1 cellular context compared by ENCODE assay signal in the genomic region with DNA sequence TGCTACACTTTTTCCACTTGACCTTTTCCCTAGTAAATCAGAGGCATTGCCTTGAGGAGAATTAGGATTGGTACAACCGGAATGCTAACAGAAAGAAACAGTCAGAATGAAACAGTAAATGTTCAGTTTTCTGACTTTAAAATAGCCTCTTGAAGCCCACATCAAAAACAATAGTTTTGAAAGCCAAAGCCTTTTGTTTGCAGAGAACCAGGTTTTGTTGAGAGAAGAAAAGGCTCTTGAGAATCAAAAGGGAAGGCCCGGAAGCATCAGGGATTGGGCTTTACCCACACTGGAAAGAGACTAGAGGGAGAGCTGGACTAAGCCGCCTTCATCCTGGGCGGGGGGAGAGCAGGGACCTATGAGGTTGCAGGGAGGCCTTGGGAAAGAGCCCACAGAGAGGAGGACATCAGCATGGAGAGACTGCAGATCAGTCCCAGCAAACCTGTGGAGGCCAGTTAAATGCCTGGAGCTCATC.
TF ChIP-seq lines count a peak whose summit lies in the region.

No MANE protein-coding gene starts in this region.

TF ChIP-seq in GM12878, 131 proteins besides CTCF, POLR2A, EP300 and RAD21 (continued from another document):
- TF ChIP-seq ZNF24 (IDR thresholded peaks at IDR 0.05) = no peak
- peak; percentile 60; the same call in 1 of the 2 replicates for TF ChIP-seq ASH2L (IDR thresholded peaks at IDR 0.05; ENCODE audit: borderline replicate concordance, low read depth)
- TF ChIP-seq NFXL1 (IDR thresholded peaks at IDR 0.05; ENCODE audit: borderline replicate concordance) = no peak
- TF ChIP-seq BHLHE40 (IDR thresholded peaks at IDR 0.05; ENCODE audit: borderline replicate concordance in 1 of 2, low read depth in 2 of 2, low read length in 1 of 2) = 0 out of 4 replicates have a peak, but pooled peaks of 1 of the 2 experiments have one; percentile 25
- 0 out of 2 replicates have a peak, but pooled peaks have one; percentile 71 for TF ChIP-seq DPF2 (IDR thresholded peaks at IDR 0.05)
- no peak for TF ChIP-seq GATAD2B (conservative IDR thresholded peaks at IDR 0.05; ENCODE audit: low read depth)
- TF ChIP-seq IRF4 (IDR thresholded peaks at IDR 0.05; ENCODE audit: low read depth, low read length) = peak; percentile 47; the same call in 1 of the 2 replicates
- no peak for TF ChIP-seq LARP7 (IDR thresholded peaks at IDR 0.05)
- peak; percentile 67; the same call in 1 of the 2 replicates for TF ChIP-seq FOXM1 (IDR thresholded peaks at IDR 0.05; ENCODE audit: low read depth, low read length)
- peak; percentile 83 to 90 for TF ChIP-seq IKZF2 (IDR thresholded peaks at IDR 0.05)
- peak; percentile 77 for TF ChIP-seq EED (IDR thresholded peaks at IDR 0.05; ENCODE audit: low read depth)
- no peak for TF ChIP-seq POLR2AphosphoS5 (IDR thresholded peaks at IDR 0.05; ENCODE audit: low read length)
- TF ChIP-seq TCF7 (IDR thresholded peaks at IDR 0.05; ENCODE audit: borderline replicate concordance) = peak; percentile 98
- peak; percentile 67; the same call in 1 of the 2 replicates for TF ChIP-seq CREM (IDR thresholded peaks at IDR 0.05; ENCODE audit: low read depth)
- no peak for TF ChIP-seq KLF5 (IDR thresholded peaks at IDR 0.05; ENCODE audit: partially characterized antibody)
- TF ChIP-seq, protein P1, sequence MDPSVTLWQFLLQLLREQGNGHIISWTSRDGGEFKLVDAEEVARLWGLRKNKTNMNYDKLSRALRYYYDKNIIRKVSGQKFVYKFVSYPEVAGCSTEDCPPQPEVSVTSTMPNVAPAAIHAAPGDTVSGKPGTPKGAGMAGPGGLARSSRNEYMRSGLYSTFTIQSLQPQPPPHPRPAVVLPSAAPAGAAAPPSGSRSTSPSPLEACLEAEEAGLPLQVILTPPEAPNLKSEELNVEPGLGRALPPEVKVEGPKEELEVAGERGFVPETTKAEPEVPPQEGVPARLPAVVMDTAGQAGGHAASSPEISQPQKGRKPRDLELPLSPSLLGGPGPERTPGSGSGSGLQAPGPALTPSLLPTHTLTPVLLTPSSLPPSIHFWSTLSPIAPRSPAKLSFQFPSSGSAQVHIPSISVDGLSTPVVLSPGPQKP (IDR thresholded peaks at IDR 0.05; ENCODE audit: low read depth, low read length) = no peak
- TF ChIP-seq ESRRA (IDR thresholded peaks at IDR 0.05; ENCODE audit: low read length) = no peak
- TF ChIP-seq NR2F1 (conservative IDR thresholded peaks at IDR 0.05) = no peak; the same call in 1 of the 2 replicates
- peak; percentile 90 for TF ChIP-seq RUNX3 (IDR thresholded peaks at IDR 0.05; ENCODE audit: low read length)
- 0 out of 2 replicates have a peak, but pooled peaks have one; percentile 26 for TF ChIP-seq STAT3 (IDR thresholded peaks at IDR 0.05; ENCODE audit: low read depth, low read length)
- TF ChIP-seq, protein P2, sequence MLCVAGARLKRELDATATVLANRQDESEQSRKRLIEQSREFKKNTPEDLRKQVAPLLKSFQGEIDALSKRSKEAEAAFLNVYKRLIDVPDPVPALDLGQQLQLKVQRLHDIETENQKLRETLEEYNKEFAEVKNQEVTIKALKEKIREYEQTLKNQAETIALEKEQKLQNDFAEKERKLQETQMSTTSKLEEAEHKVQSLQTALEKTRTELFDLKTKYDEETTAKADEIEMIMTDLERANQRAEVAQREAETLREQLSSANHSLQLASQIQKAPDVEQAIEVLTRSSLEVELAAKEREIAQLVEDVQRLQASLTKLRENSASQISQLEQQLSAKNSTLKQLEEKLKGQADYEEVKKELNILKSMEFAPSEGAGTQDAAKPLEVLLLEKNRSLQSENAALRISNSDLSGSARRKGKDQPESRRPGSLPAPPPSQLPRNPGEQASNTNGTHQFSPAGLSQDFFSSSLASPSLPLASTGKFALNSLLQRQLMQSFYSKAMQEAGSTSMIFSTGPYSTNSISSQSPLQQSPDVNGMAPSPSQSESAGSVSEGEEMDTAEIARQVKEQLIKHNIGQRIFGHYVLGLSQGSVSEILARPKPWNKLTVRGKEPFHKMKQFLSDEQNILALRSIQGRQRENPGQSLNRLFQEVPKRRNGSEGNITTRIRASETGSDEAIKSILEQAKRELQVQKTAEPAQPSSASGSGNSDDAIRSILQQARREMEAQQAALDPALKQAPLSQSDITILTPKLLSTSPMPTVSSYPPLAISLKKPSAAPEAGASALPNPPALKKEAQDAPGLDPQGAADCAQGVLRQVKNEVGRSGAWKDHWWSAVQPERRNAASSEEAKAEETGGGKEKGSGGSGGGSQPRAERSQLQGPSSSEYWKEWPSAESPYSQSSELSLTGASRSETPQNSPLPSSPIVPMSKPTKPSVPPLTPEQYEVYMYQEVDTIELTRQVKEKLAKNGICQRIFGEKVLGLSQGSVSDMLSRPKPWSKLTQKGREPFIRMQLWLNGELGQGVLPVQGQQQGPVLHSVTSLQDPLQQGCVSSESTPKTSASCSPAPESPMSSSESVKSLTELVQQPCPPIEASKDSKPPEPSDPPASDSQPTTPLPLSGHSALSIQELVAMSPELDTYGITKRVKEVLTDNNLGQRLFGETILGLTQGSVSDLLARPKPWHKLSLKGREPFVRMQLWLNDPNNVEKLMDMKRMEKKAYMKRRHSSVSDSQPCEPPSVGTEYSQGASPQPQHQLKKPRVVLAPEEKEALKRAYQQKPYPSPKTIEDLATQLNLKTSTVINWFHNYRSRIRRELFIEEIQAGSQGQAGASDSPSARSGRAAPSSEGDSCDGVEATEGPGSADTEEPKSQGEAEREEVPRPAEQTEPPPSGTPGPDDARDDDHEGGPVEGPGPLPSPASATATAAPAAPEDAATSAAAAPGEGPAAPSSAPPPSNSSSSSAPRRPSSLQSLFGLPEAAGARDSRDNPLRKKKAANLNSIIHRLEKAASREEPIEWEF (IDR thresholded peaks at IDR 0.05; ENCODE audit: insufficient replicate concordance, low read depth, low read length) = no peak
- TF ChIP-seq NFIC (IDR thresholded peaks at IDR 0.05; ENCODE audit: low read depth, low read length) = peak; percentile 86
- no peak for TF ChIP-seq POU2F2 (IDR thresholded peaks at IDR 0.05; ENCODE audit: borderline replicate concordance, low read depth, low read length)
- TF ChIP-seq, protein P3, sequence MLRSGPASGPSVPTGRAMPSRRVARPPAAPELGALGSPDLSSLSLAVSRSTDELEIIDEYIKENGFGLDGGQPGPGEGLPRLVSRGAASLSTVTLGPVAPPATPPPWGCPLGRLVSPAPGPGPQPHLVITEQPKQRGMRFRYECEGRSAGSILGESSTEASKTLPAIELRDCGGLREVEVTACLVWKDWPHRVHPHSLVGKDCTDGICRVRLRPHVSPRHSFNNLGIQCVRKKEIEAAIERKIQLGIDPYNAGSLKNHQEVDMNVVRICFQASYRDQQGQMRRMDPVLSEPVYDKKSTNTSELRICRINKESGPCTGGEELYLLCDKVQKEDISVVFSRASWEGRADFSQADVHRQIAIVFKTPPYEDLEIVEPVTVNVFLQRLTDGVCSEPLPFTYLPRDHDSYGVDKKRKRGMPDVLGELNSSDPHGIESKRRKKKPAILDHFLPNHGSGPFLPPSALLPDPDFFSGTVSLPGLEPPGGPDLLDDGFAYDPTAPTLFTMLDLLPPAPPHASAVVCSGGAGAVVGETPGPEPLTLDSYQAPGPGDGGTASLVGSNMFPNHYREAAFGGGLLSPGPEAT (IDR thresholded peaks at IDR 0.05; ENCODE audit: low read depth) = peak; percentile 58
- 0 out of 4 replicates have a peak, but pooled peaks of 1 of the 2 experiments have one; percentile 14 for TF ChIP-seq ETV6 (conservative IDR thresholded peaks at IDR 0.05 in 1 of 2, IDR thresholded peaks at IDR 0.05 in 1 of 2; ENCODE audit: borderline replicate concordance in 1 of 2, low read depth in 1 of 2)
- TF ChIP-seq, protein P4, sequence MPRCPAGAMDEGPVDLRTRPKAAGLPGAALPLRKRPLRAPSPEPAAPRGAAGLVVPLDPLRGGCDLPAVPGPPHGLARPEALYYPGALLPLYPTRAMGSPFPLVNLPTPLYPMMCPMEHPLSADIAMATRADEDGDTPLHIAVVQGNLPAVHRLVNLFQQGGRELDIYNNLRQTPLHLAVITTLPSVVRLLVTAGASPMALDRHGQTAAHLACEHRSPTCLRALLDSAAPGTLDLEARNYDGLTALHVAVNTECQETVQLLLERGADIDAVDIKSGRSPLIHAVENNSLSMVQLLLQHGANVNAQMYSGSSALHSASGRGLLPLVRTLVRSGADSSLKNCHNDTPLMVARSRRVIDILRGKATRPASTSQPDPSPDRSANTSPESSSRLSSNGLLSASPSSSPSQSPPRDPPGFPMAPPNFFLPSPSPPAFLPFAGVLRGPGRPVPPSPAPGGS (IDR thresholded peaks at IDR 0.05; ENCODE audit: borderline replicate concordance, insufficient read depth, low read depth, low read length, poor library complexity, severe bottlenecking) = no peak
- TF ChIP-seq IKZF1 (conservative IDR thresholded peaks at IDR 0.05) = peak; percentile 78
- TF ChIP-seq CHD4 (IDR thresholded peaks at IDR 0.05) = no peak
- 0 out of 2 replicates have a peak, but pooled peaks have one; percentile 33 for TF ChIP-seq TBL1XR1 (IDR thresholded peaks at IDR 0.05; ENCODE audit: low read depth, low read length)
- TF ChIP-seq, protein P5, sequence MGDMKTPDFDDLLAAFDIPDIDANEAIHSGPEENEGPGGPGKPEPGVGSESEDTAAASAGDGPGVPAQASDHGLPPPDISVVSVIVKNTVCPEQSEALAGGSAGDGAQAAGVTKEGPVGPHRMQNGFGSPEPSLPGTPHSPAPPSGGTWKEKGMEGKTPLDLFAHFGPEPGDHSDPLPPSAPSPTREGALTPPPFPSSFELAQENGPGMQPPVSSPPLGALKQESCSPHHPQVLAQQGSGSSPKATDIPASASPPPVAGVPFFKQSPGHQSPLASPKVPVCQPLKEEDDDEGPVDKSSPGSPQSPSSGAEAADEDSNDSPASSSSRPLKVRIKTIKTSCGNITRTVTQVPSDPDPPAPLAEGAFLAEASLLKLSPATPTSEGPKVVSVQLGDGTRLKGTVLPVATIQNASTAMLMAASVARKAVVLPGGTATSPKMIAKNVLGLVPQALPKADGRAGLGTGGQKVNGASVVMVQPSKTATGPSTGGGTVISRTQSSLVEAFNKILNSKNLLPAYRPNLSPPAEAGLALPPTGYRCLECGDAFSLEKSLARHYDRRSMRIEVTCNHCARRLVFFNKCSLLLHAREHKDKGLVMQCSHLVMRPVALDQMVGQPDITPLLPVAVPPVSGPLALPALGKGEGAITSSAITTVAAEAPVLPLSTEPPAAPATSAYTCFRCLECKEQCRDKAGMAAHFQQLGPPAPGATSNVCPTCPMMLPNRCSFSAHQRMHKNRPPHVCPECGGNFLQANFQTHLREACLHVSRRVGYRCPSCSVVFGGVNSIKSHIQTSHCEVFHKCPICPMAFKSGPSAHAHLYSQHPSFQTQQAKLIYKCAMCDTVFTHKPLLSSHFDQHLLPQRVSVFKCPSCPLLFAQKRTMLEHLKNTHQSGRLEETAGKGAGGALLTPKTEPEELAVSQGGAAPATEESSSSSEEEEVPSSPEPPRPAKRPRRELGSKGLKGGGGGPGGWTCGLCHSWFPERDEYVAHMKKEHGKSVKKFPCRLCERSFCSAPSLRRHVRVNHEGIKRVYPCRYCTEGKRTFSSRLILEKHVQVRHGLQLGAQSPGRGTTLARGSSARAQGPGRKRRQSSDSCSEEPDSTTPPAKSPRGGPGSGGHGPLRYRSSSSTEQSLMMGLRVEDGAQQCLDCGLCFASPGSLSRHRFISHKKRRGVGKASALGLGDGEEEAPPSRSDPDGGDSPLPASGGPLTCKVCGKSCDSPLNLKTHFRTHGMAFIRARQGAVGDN (IDR thresholded peaks at IDR 0.05) = no peak
- peak; percentile 82 for TF ChIP-seq JUNB (IDR thresholded peaks at IDR 0.05)
- TF ChIP-seq, protein P6, sequence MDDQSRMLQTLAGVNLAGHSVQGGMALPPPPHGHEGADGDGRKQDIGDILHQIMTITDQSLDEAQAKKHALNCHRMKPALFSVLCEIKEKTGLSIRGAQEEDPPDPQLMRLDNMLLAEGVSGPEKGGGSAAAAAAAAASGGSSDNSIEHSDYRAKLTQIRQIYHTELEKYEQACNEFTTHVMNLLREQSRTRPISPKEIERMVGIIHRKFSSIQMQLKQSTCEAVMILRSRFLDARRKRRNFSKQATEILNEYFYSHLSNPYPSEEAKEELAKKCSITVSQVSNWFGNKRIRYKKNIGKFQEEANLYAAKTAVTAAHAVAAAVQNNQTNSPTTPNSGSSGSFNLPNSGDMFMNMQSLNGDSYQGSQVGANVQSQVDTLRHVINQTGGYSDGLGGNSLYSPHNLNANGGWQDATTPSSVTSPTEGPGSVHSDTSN (IDR thresholded peaks at IDR 0.05; ENCODE audit: insufficient replicate concordance, low read depth, low read length) = no peak
